17 cellular contexts compared by ENCODE assay signal in the genomic region with DNA sequence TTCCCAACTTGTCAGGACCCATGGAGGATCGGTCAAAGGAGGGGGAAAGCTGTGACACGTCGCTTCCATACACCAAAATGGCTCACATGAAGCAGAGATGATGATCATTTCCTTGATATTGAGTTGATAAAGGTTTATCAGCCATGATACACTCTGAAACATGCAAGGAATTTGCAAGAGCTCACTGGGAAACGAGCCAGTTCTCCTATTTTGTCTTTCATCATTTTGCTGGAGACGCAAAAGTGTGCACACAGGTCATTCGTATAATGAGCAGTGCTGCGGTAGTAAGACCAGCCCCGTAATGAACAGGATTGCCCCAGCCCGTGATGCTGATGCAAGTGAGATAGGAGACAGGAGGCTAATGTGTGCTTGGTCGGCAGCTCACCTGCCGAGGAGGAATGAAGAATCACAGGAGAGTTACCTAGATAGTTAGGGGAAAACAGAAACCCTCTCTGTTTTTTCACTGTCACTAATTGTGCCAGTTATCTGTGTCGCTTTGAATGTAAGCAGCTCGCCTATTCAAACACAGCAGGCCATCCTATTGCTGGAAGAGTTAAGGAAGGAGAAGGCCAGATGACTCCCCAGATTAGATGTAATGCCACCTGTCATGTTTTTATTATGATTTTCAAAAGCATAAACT.
DNase-seq lines count a peak whose midpoint lies in the region; ATAC-seq and TF ChIP-seq lines count a peak whose summit lies in the region.
"Had no signal": no experiment of that assay in that cellular context is flagged by ENCODE, and none has a peak within 500 bp of the region (broad histone marks: within the 10 kb centered on the region; RNA-seq: fewer than 3 reads in every experiment).

No MANE protein-coding gene starts in this region.

- H3K27ac Mint-ChIP-seq in mesothelial cell of epicardium: peak overlapping the region; percentile 62
- H3K27ac Mint-ChIP-seq: CD4-positive, alpha-beta memory T cell; HFFc6 had no signal

- H3K36me3 Mint-ChIP-seq in mesothelial cell of epicardium: no peaks in the 10 kb centered on the region
- H3K36me3 Mint-ChIP-seq: CD4-positive, alpha-beta memory T cell had no signal

- no peaks in the 10 kb centered on the region for H3K27me3 Mint-ChIP-seq in mesothelial cell of epicardium (ENCODE audit: low read depth)
- H3K27me3 Mint-ChIP-seq: CD4-positive, alpha-beta memory T cell had no signal

- no peaks in the 10 kb centered on the region for H3K9me3 Mint-ChIP-seq in mesothelial cell of epicardium

- no peak overlapping the region for H3K4me3 Mint-ChIP-seq in mesothelial cell of epicardium
- H3K4me3 Mint-ChIP-seq: CD4-positive, alpha-beta memory T cell; HFFc6 had no signal

- no peak overlapping the region for H3K4me3 ChIP-seq in choroid plexus epithelial cell (ENCODE audit: low read depth, low read length)
- H3K4me3 ChIP-seq: GM12878, MG63, SK-N-MC had no signal

- ATAC-seq in GM18907 (IDR thresholded peaks at IDR 0.05; ENCODE audit: unreplicated experiment): no peak
- ATAC-seq: GM12878, Panc1 had no signal

- H3K4me1 Mint-ChIP-seq in mesothelial cell of epicardium: peaks cover 10% of the 10 kb centered on the region
- H3K4me1 Mint-ChIP-seq: CD4-positive, alpha-beta memory T cell had no signal

- TF ChIP-seq CTCF in choroid plexus epithelial cell (conservative IDR thresholded peaks at IDR 0.05; ENCODE audit: low read depth, low read length): no peak
- no peak for TF ChIP-seq CTCF in mesothelial cell of epicardium (IDR thresholded peaks at IDR 0.05; ENCODE audit: unreplicated experiment)

- DNase-seq in NCI-H524 (lab: John Stamatoyannopoulos, UW) (peak; percentile 16 to 58), NCI-H524 treated with DMSO at 0.1 percent for 48 hours (lab: John Stamatoyannopoulos, UW) (no peak), choroid plexus epithelial cell (ENCODE audit: low read depth) (peak; percentile 32), mesothelial cell of epicardium (ENCODE audit: low spot score in 2 of 2, unreplicated experiment in 2 of 2) (no peak), amniotic stem cell (lab: John Stamatoyannopoulos, UW) (no peak), DMS 273 treated with DMSO at 0.1 percent for 48 hours (lab: John Stamatoyannopoulos, UW) (no peak), dermis blood vessel endothelial cell (no peak)
- DNase-seq: CD4-positive, alpha-beta memory T cell; GDM1; HFFc6; MG63; NCI-H1092; NCI-H1694 had no signal

Comparison
In these comparisons a context has a peak if more than half of its experiments do, and no peak if none do; other contexts are left out.
1. DNase-seq: peak in NCI-H524 (2 of 2) and choroid plexus epithelial cell (single experiment); none in NCI-H524 treated with DMSO at 0.1 percent for 48 hours (single experiment), mesothelial cell of epicardium (0 of 2), amniotic stem cell (single experiment), DMS 273 treated with DMSO at 0.1 percent for 48 hours (single experiment) and dermis blood vessel endothelial cell (single experiment).